In the genomic region with DNA sequence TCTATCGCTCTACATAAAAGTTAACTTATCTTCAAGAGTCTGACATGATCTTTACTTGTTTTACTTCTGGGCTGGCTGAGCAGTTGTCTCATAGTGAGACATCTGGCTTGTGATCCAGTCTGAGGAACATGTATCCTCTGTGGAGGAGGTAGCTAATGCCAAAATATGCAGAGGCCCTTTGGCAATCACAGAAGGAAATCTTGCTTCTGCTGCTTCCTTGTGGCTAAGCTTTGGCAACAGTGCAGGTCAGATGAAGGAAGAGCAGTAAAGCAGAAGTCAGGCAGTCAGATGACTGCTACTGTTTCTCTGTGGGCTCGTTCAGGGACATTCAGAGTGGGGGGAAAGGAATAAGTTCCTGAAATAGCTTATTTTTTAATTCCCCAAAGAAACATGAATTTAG, we compare ENCODE assay signal across 9 cellular contexts. TPM values are rescaled to one million over a fixed set of nuclear protein-coding genes. Genes with fewer than 3 reads are reported as not detected.
DNase-seq lines count a peak whose midpoint lies in the region; ATAC-seq and TF ChIP-seq lines count a peak whose summit lies in the region.
"Had no signal": no experiment of that assay in that cellular context is flagged by ENCODE, and none has a peak within 500 bp of the region (broad histone marks: within the 10 kb centered on the region; RNA-seq: fewer than 3 reads in every experiment).

No MANE protein-coding gene starts in this region.

- BruUV-seq in OCI-LY7 (replicated peaks; lab: Mats Ljungman, UMichigan): no TSS peak

- peak; percentile 87 for DNase-seq in GDM1 (lab: John Stamatoyannopoulos, UW)
- DNase-seq in OCI-LY7 (ENCODE audit: low spot score): no peak
- DNase-seq in fibroblast of peridontal ligament (ENCODE audit: extremely low read depth): peak; percentile 96
- peak; percentile 68 for DNase-seq in sigmoid colon
- no peak for DNase-seq in NCI-H2081 treated with DMSO at 0.1 percent for 48 hours (lab: John Stamatoyannopoulos, UW)
- DNase-seq in WERI-Rb-1: no peak
- DNase-seq in activated naive CD4-positive, alpha-beta T cell (lab: John Stamatoyannopoulos, UW): no peak
- DNase-seq: NCI-H526 had no signal

- no peak for ATAC-seq in activated CD4-positive, CD25-positive, alpha-beta regulatory T cell treated with anti-CD3 and anti-CD28 coated beads, Interleukin-2, amount 50 U/mL, for 24 hours

- no peaks in the 10 kb centered on the region for H3K36me3 ChIP-seq in OCI-LY7 (ENCODE audit: insufficient read depth, low read length)
- no peaks in the 10 kb centered on the region for H3K36me3 ChIP-seq in sigmoid colon
- no peaks in the 10 kb centered on the region for H3K36me3 ChIP-seq in WERI-Rb-1

- TF ChIP-seq CTCF in OCI-LY7 (conservative IDR thresholded peaks at IDR 0.05; ENCODE audit: low read length): no peak
- no peak for TF ChIP-seq CTCF in sigmoid colon (IDR thresholded peaks at IDR 0.05)
- no peak for TF ChIP-seq CTCF in WERI-Rb-1 (IDR thresholded peaks at IDR 0.05; ENCODE audit: low read depth, low read length)

- H3K4me1 ChIP-seq in OCI-LY7 (ENCODE audit: insufficient read depth, low read length, poor library complexity, severe bottlenecking) (peaks cover 18% of the 10 kb centered on the region), sigmoid colon (no peaks in the 10 kb centered on the region)

- POLR2A ChIA-PET in OCI-LY7 (lab: Charles Lee): interaction anchor here (0.6 to 1.9 kb wide), 5 partner anchors 9 to 634 kb away, joined by 3 to 15 read pairs (median 3); a partner anchor contains a TSS

- H3K79me2 ChIP-seq in OCI-LY7 (ENCODE audit: insufficient read depth, low read depth, low read length): no peaks in the 10 kb centered on the region

- H3K27me3 ChIP-seq in sigmoid colon (no peaks in the 10 kb centered on the region), WERI-Rb-1 (ENCODE audit: insufficient read depth, low read depth, severe bottlenecking) (no peaks in the 10 kb centered on the region)

- no peaks in the 10 kb centered on the region for H3K9me3 ChIP-seq in OCI-LY7 (ENCODE audit: low read length)
- H3K9me3 ChIP-seq in sigmoid colon: no peaks in the 10 kb centered on the region
- H3K9me3 ChIP-seq in WERI-Rb-1 (ENCODE audit: severe bottlenecking): no peaks in the 10 kb centered on the region

- H2AFZ ChIP-seq in OCI-LY7 (ENCODE audit: low read length): peak overlapping the region; percentile 25; the same call in 1 of the 2 replicates

- intact Hi-C loops in OCI-LY7 (cut with micrococcal nuclease; ENCODE audit: unreplicated experiment): no loop called here
- intact Hi-C loops in sigmoid colon (cut with DNase I): no loop called here

- H3K4me3 ChIP-seq in OCI-LY7 (ENCODE audit: low read depth, low read length, poor library complexity, severe bottlenecking) (no peak overlapping the region), sigmoid colon (no peak overlapping the region), WERI-Rb-1 (ENCODE audit: low read depth, low read length) (no peak overlapping the region)

- 56 to 58% methylated on average over 2 of the region's 2 CpGs for WGBS in sigmoid colon, 2 donors

- H4K20me1 ChIP-seq in OCI-LY7 (ENCODE audit: insufficient read depth, low read length): no peaks in the 10 kb centered on the region

- TF ChIP-seq EP300 in sigmoid colon (IDR thresholded peaks at IDR 0.05): no peak

- TF ChIP-seq POLR2A in sigmoid colon (IDR thresholded peaks at IDR 0.05): no peak

- H3K9me2 ChIP-seq in OCI-LY7 (ENCODE audit: insufficient read depth, low read length): no peaks in the 10 kb centered on the region

- CTCF ChIA-PET in OCI-LY7 (lab: Charles Lee; ENCODE audit: unreplicated experiment): interaction anchor here (1.0 kb wide), 1 partner anchor 12 kb away, joined by 4 read pairs; no protein-coding TSS in a partner anchor

- H3K27ac ChIP-seq in OCI-LY7 (ENCODE audit: low read depth, low read length, poor library complexity, severe bottlenecking) (no peak overlapping the region), sigmoid colon (peak overlapping the region in 2 of 4 donors; percentile 28 to 38), WERI-Rb-1 (no peak overlapping the region)

- no peak overlapping the region for H3K4me2 ChIP-seq in OCI-LY7 (ENCODE audit: low read length)

RNA-seq across cellular contexts. Expression of a gene that starts 22.3 kb away (rescaled TPM):
- 13.4 and 19.3 TPM in 2 replicates for total RNA-seq in OCI-LY7 (2014; rRNA removed; shearing (Covaris generic))
- total RNA-seq in OCI-LY7 (2022) (9.5 and 9.7 TPM in 2 replicates), sigmoid colon (10 to 100 TPM; 16.1 to 21.4 (median 18.1) TPM)
- 10 to 100 TPM; 17.1 to 24.9 (median 22.8) TPM for polyA plus RNA-seq in sigmoid colon

RNA-seq across cellular contexts. Expression of a gene that starts 23.1 kb away (rescaled TPM):
- 0.72 and 0.98 TPM in 2 replicates for total RNA-seq in OCI-LY7 (2014; rRNA removed; shearing (Covaris generic))
- total RNA-seq in OCI-LY7 (2022) (0.21 and 0.79 TPM in 2 replicates), sigmoid colon (1 to 10 TPM; 5.4 to 7.9 (median 7.8) TPM)
- 1 to 10 TPM in 2 of 3 donors, under 1 TPM in 1; 0.60 to 3.5 (median 1.8) TPM for polyA plus RNA-seq in sigmoid colon

RNA-seq across cellular contexts. Expression of a gene that starts 47.1 kb away (rescaled TPM):
- total RNA-seq in OCI-LY7 (2014; rRNA removed; shearing (Covaris generic)): 54.8 and 60.4 TPM in 2 replicates
- total RNA-seq in OCI-LY7 (2022) (50.7 and 59.4 TPM in 2 replicates), sigmoid colon (10 to 100 TPM; 28.2 to 39.3 (median 31.8) TPM)
- polyA plus RNA-seq in sigmoid colon: 10 to 100 TPM; 19.7 to 39.8 (median 22.8) TPM

RNA-seq across cellular contexts. Expression of a gene that starts 47.3 kb away (rescaled TPM):
- total RNA-seq in OCI-LY7 (2014; rRNA removed; shearing (Covaris generic)): 163 and 188 TPM in 2 replicates
- total RNA-seq in OCI-LY7 (2022) (121 and 122 TPM in 2 replicates), sigmoid colon (100 to 1,000 TPM in 1 of 4 donors, 10 to 100 TPM in 3; 76.5 to 133 (median 83.1) TPM)
- 100 to 1,000 TPM in 1 of 3 donors, 10 to 100 TPM in 2; 46.5 to 178 (median 47.4) TPM for polyA plus RNA-seq in sigmoid colon

RNA-seq across cellular contexts. Expression of a gene that starts 50.8 kb away (rescaled TPM):
- total RNA-seq in OCI-LY7 (2014; rRNA removed; shearing (Covaris generic)): 0.32 and 0.54 TPM in 2 replicates
- total RNA-seq in OCI-LY7 (2022) (0.76 and 1.8 TPM in 2 replicates), sigmoid colon (not detected)
- polyA plus RNA-seq in sigmoid colon: 10 to 100 TPM in 2 of 3 donors, 1 to 10 TPM in 1; 7.2 to 15.6 (median 13.2) TPM

Comparison
In these comparisons a context has a peak if more than half of its experiments do, and no peak if none do; other contexts are left out.
1. DNase-seq: peak in GDM1 (single experiment), fibroblast of peridontal ligament (single experiment) and sigmoid colon (single experiment); none in OCI-LY7 (single experiment), NCI-H2081 treated with DMSO at 0.1 percent for 48 hours (single experiment), WERI-Rb-1 (single experiment) and activated naive CD4-positive, alpha-beta T cell (0 of 4).